In the genomic region with DNA sequence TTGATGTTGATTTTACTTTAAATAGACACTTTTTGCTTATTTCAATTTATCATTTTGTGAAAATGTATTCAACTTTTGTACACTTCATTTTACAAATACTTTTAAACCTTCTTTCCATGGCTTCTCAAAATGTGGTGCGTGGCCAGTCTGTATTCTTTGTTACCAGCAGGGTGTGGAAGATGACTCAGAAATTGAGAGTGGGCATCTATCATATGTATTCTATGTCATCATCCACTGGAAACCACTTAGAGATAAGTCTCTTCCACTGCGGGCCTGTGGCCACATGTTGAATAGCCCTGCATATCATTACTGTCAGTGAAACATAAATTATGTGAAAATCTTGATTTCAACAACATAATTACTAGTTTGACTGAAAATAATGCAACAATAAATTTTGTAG, we compare ENCODE assay signal across 31 cellular contexts. TPM values are rescaled to one million over a fixed set of nuclear protein-coding genes. Genes with fewer than 3 reads are reported as not detected.
DNase-seq lines count a peak whose midpoint lies in the region; FAIRE-seq and TF ChIP-seq lines count a peak whose summit lies in the region.
"Had no signal": no experiment of that assay in that cellular context is flagged by ENCODE, and none has a peak within 500 bp of the region (broad histone marks: within the 10 kb centered on the region; RNA-seq: fewer than 3 reads in every experiment).

No MANE protein-coding gene starts in this region.

- H3K4me3 ChIP-seq in A673 (ENCODE audit: low read depth, low read length, poor library complexity, severe bottlenecking) (no peak overlapping the region), epithelial cell of esophagus (ENCODE audit: low read length) (no peak overlapping the region)
- H3K4me3 ChIP-seq: A549, GM23338, PC-9 had no signal

- POLR2A ChIA-PET in A673 (lab: Charles Lee; ENCODE audit: low non-redundant PET) (no interaction called here), RWPE1 (lab: Yijun Ruan, JAX; ENCODE audit: low non-redundant PET) (no interaction called here)

- peak; percentile 26 for FAIRE-seq in HTR-8/SVneo (lab: Jason Lieb, UNC)
- FAIRE-seq in GM12891 (lab: Jason Lieb, UNC), result no peak
- FAIRE-seq: A549 had no signal

- H3K9me3 ChIP-seq in A673 (ENCODE audit: low read depth, low read length, poor library complexity, severe bottlenecking), result peaks cover 15% of the 10 kb centered on the region

- H3K36me3 ChIP-seq in A673 (ENCODE audit: insufficient read depth, low read length, poor library complexity, severe bottlenecking), result no peaks in the 10 kb centered on the region

- no peak for TF ChIP-seq POLR2A in GM12891 (IDR thresholded peaks at IDR 0.05; ENCODE audit: low read depth, low read length)

- CTCF ChIA-PET in A673 (lab: Charles Lee), result no interaction called here
- CTCF ChIA-PET in RWPE1 (lab: Yijun Ruan, JAX), result no interaction called here

- peak; percentile 1 for DNase-seq in A673 (ENCODE audit: low spot score)
- DNase-seq in HTR-8/SVneo (ENCODE audit: insufficient read length, low spot score), result no peak
- peak; percentile 29 for DNase-seq in RWPE1 (ENCODE audit: low spot score)
- peak; percentile 16 for DNase-seq in epithelial cell of esophagus (ENCODE audit: low read depth)
- no peak for DNase-seq in GM12891 (ENCODE audit: insufficient read length, low spot score)
- no peak for DNase-seq in activated T-cell treated with anti-CD3 and anti-CD28 coated beads, Interleukin-2, amount 50 U/mL, for 48 hours
- DNase-seq in pons (ENCODE audit: low spot score), result no peak
- DNase-seq in kidney tubule cell (ENCODE audit: low spot score), result no peak
- DNase-seq: C1 segment of cervical spinal cord; CD4-positive, alpha-beta memory T cell; COR-L47; DMS53; H9; HFFc6; MM.1S; NCI-H1048; NCI-H1436; NCI-H1930; NCI-H2227 treated with DMSO at 0.1 percent for 48 hours; NCI-H510A treated with DMSO at 0.1 percent for 48 hours; PC-9; SHP77; T-helper 1 cell had no signal

- no peaks in the 10 kb centered on the region for H3K4me1 ChIP-seq in A673 (ENCODE audit: insufficient read depth, low read length, poor library complexity, severe bottlenecking)
- H3K4me1 ChIP-seq: A549 had no signal

- TF ChIP-seq CTCF in A673 (conservative IDR thresholded peaks at IDR 0.05; ENCODE audit: low read depth, low read length) (no peak), RWPE1 (conservative IDR thresholded peaks at IDR 0.05; ENCODE audit: low read depth) (no peak), epithelial cell of esophagus (IDR thresholded peaks at IDR 0.05; ENCODE audit: insufficient read depth, low read depth, low read length, missing control alignments) (no peak)

- intact Hi-C loops in A673 (cut with micrococcal nuclease; ENCODE audit: unreplicated experiment), result no loop called here

- H3K27ac ChIP-seq in A673 (ENCODE audit: low read depth, low read length, poor library complexity, severe bottlenecking) (no peak overlapping the region), RWPE1 (no peak overlapping the region)
- H3K27ac ChIP-seq: A549, KMS-11, PC-9 had no signal

- no TSS peak for BruUV-seq in A673 (replicated peaks; lab: Mats Ljungman, UMichigan)

- H3K27me3 ChIP-seq in A673 (replicated peaks; ENCODE audit: insufficient read depth, low read depth, low read length, poor library complexity), result no peaks in the 10 kb centered on the region

TF ChIP-seq in GM12891, 5 proteins besides CTCF, POLR2A, EP300 and RAD21:
- TF ChIP-seq PAX5 (IDR thresholded peaks at IDR 0.05; ENCODE audit: insufficient read depth, low read length, severe bottlenecking) (no peak), SPI1 (IDR thresholded peaks at IDR 0.05; ENCODE audit: low read depth, low read length) (no peak), POLR2AphosphoS5 (IDR thresholded peaks at IDR 0.05; ENCODE audit: low read depth, low read length) (no peak), TAF1 (IDR thresholded peaks at IDR 0.05; ENCODE audit: low read depth, low read length) (no peak), POU2F2 (IDR thresholded peaks at IDR 0.05; ENCODE audit: low read depth, low read length) (no peak)
TF ChIP-seq in GM12891: peak in this region for 0.

RNA-seq across cellular contexts. Expression of a gene that starts 52.6 kb away (rescaled TPM):
- not detected in 2 replicates for total RNA-seq in A673 (2021)
- not detected for polyA plus RNA-seq in GM12891 (2012; ENCODE audit: low read depth, missing spikeins)
- total RNA-seq: CD4-positive, alpha-beta memory T cell; Daoy; G401; GM23338; H9; HFFc6; PC-9; RPMI7951; SK-MEL-5 had no signal
- polyA plus RNA-seq: A549; CD4-positive, alpha-beta memory T cell; GM23338; IgD-negative memory B cell had no signal

Comparison
In these comparisons a context has a peak if more than half of its experiments do, and no peak if none do; other contexts are left out.
1. DNase-seq: peak in A673 (single experiment), RWPE1 (single experiment) and epithelial cell of esophagus (single experiment); none in HTR-8/SVneo (single experiment), GM12891 (single experiment), activated T-cell treated with anti-CD3 and anti-CD28 coated beads, Interleukin-2, amount 50 U/mL, for 48 hours (0 of 2), pons (single experiment) and kidney tubule cell (single experiment).